In the genomic region with DNA sequence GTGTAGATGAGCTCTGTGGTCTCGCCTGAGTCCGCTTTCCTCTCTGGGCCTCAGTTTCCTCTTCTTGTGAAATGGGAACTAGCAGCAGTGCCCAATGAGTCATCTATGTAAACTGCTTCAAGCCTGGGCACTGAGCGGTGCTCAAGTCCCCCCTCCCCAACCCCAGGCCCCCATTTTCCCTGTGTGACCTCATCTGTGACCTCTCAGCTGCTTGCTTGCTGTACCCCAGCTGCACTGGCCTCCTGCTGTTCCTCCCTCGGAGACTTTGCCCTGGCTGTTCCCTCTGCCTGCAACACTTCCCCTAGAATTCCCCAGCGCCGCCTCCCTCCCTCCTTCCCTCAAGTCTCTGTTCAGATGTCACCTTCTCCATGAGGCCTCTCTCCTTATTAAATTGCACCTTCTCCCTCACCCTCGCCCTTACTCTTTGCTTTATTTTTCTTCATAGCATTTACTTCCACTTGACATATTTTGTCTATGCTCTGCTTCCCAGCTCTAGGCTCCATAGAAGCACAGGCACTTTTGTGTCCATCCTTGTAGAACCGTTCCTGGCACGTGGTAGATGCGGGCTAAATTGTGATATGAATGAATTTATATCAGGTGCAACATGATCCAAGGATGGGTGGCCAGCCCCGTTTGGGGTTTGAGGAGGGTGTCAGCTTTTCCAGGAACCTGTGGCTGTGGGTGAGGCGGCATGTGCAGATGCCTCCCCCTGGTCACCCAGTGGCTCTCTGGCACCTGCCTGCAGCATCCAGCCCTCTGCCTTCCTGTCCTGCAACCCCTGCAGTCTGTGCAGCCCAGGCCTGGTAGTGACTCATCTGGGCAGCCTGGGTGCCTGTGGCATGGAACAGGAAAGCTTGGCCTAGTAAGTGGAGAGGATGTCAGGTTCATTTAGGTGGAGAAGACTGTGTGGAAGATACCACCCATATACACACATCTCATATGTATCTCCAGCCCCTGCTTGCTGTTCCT, we compare ENCODE assay signal across 9 cellular contexts. TPM values are rescaled to one million over a fixed set of nuclear protein-coding genes. Genes with fewer than 3 reads are reported as not detected.
DNase-seq lines count a peak whose midpoint lies in the region; ATAC-seq and TF ChIP-seq lines count a peak whose summit lies in the region.
"Had no signal": no experiment of that assay in that cellular context is flagged by ENCODE, and none has a peak within 500 bp of the region (broad histone marks: within the 10 kb centered on the region; RNA-seq: fewer than 3 reads in every experiment).

No MANE protein-coding gene starts in this region.

- H3K27me3 Mint-ChIP-seq in activated B cell treated with CpG ODN at 0.5 μM for 24 hours, result no peaks in the 10 kb centered on the region
- H3K27me3 Mint-ChIP-seq in CD4-positive, alpha-beta T cell, result no peaks in the 10 kb centered on the region

- peaks cover 0 to 13% of the 10 kb centered on the region in 2 donors for H3K9me3 ChIP-seq in left lung
- peaks cover 10% of the 10 kb centered on the region for H3K9me3 ChIP-seq in CD4-positive, alpha-beta T cell (ENCODE audit: control insufficient read depth, low read length)

- H3K4me3 ChIP-seq in left lung, result peak overlapping the region in 1 of 2 donors; percentile 30

- DNase-seq in ACHN (peak; percentile 80), HT1080 (ENCODE audit: low read depth) (peak; percentile 86), activated B cell treated with CpG ODN at 0.5 μM for 24 hours (no peak), left lung (peak; percentile 46 to 80)
- DNase-seq in CD4-positive, alpha-beta T cell, result no peak
- DNase-seq: activated CD8-positive, alpha-beta memory T cell treated with anti-CD3 and anti-CD28 coated beads, Interleukin-2, amount 50 U/mL, for 48 hours had no signal

- H3K36me3 Mint-ChIP-seq in activated B cell treated with CpG ODN at 0.5 μM for 24 hours (ENCODE audit: low read depth), result peaks cover 26% of the 10 kb centered on the region
- peaks cover 47% of the 10 kb centered on the region for H3K36me3 Mint-ChIP-seq in CD4-positive, alpha-beta T cell (ENCODE audit: low read depth)

- H3K27me3 ChIP-seq in left lung, result no peaks in the 10 kb centered on the region
- H3K27me3 ChIP-seq in CD4-positive, alpha-beta T cell (ENCODE audit: control insufficient read depth, insufficient read depth, low read length), result no peaks in the 10 kb centered on the region

- POLR2A ChIA-PET in activated B cell treated with CpG ODN at 0.5 μM for 24 hours (lab: Charles Lee), result interaction anchor here (0.5 to 3.5 kb wide), 19 partner anchors 10 to 171 kb away, joined by 3 to 40 read pairs (median 6); a partner anchor contains a TSS
- POLR2A ChIA-PET in CD4-positive, alpha-beta T cell (lab: Charles Lee), result no interaction called here

- H3K4me3 Mint-ChIP-seq in activated B cell treated with CpG ODN at 0.5 μM for 24 hours, result peak overlapping the region; percentile 83
- no peak overlapping the region for H3K4me3 Mint-ChIP-seq in CD4-positive, alpha-beta T cell

- no peak for TF ChIP-seq POLR2A in GM18505 (IDR thresholded peaks at IDR 0.05; ENCODE audit: borderline replicate concordance, extremely low read depth, insufficient read depth, insufficient read length)

- ATAC-seq in activated B cell treated with CpG ODN at 0.5 μM for 24 hours (ENCODE audit: low read depth), result no peak
- ATAC-seq in left lung, result peak; percentile 29
- ATAC-seq in GM18505 (IDR thresholded peaks at IDR 0.05; ENCODE audit: unreplicated experiment), result no peak
- no peak for ATAC-seq in HG03139 (IDR thresholded peaks at IDR 0.05; ENCODE audit: unreplicated experiment)
- ATAC-seq in GM19463 (IDR thresholded peaks at IDR 0.05; ENCODE audit: unreplicated experiment), result no peak
- ATAC-seq in CD4-positive, alpha-beta T cell (ENCODE audit: poor library complexity), result no peak

- H3K27ac Mint-ChIP-seq in activated B cell treated with CpG ODN at 0.5 μM for 24 hours, result peak overlapping the region; percentile 92
- H3K27ac Mint-ChIP-seq in CD4-positive, alpha-beta T cell, result no peak overlapping the region

- peaks cover 11 to 43% of the 10 kb centered on the region in 2 donors for H3K4me1 ChIP-seq in left lung

- peaks cover 93% of the 10 kb centered on the region for H3K4me1 Mint-ChIP-seq in activated B cell treated with CpG ODN at 0.5 μM for 24 hours
- H3K4me1 Mint-ChIP-seq in CD4-positive, alpha-beta T cell (ENCODE audit: low read depth), result peaks cover 14% of the 10 kb centered on the region

- H3K9me3 Mint-ChIP-seq in activated B cell treated with CpG ODN at 0.5 μM for 24 hours, result peaks cover 3% of the 10 kb centered on the region
- H3K9me3 Mint-ChIP-seq in CD4-positive, alpha-beta T cell, result no peaks in the 10 kb centered on the region

- CTCF ChIA-PET in activated B cell treated with CpG ODN at 0.5 μM for 24 hours (lab: Charles Lee), result interaction anchor here (0.8 to 2.9 kb wide), 11 partner anchors 9 to 116 kb away, joined by 3 to 11 read pairs (median 4); a partner anchor contains a TSS
- CTCF ChIA-PET in CD4-positive, alpha-beta T cell (lab: Charles Lee), result interaction anchor here (0.6 kb wide), 1 partner anchor 324 kb away, joined by 3 read pairs; no protein-coding TSS in a partner anchor

- peak overlapping the region; percentile 64 to 73 for H3K27ac ChIP-seq in left lung
- no peak overlapping the region for H3K27ac ChIP-seq in CD4-positive, alpha-beta T cell (ENCODE audit: low read depth, low read length)

- no peak for TF ChIP-seq CTCF in activated B cell treated with CpG ODN at 0.5 μM for 24 hours (IDR thresholded peaks at IDR 0.05)
- TF ChIP-seq CTCF in left lung (IDR thresholded peaks at IDR 0.05), result no peak
- TF ChIP-seq CTCF in CD4-positive, alpha-beta T cell (IDR thresholded peaks at IDR 0.05), result no peak

- in situ Hi-C loops in ACHN (cut with HindIII; ENCODE audit: low pct_ligation_motif_present, low pct_unique_long_range_greater_than_20kb, low sequenced_read_pairs), result no loop called here

- intact Hi-C loops in activated B cell treated with CpG ODN at 0.5 μM for 24 hours (cut with micrococcal nuclease), result loop anchor here (2.0 kb wide), 1 partner anchor 18 kb away; no protein-coding TSS in a partner anchor
- intact Hi-C loops in left lung (cut with DNase I), result no loop called here
- intact Hi-C loops in CD4-positive, alpha-beta T cell (cut with DNase I, micrococcal nuclease), result no loop called here

- no peaks in the 10 kb centered on the region for H3K36me3 ChIP-seq in left lung

RNA-seq across cellular contexts. Expression of a gene that starts 26.3 kb away (rescaled TPM):
- 30.2 and 31.2 TPM in 2 replicates for total RNA-seq in HT1080 (2014; rRNA removed; shearing (Covaris generic))
- polyA plus RNA-seq in HT1080 (2015; cell fraction: cytosol; rRNA removed), result 36.3 and 46.6 TPM in 2 replicates
- 65.1 and 71.8 TPM in 2 replicates for polyA plus RNA-seq in HT1080 (2015; cell fraction: nucleus; rRNA removed)
- total RNA-seq in activated B cell treated with CpG ODN at 0.5 μM for 24 hours (120 and 145 TPM in 2 replicates), left lung (10 to 100 TPM; 37.2 to 59.0 TPM)
- 10 to 100 TPM; 15.5 to 17.7 TPM for total RNA-seq in CD4-positive, alpha-beta T cell

RNA-seq across cellular contexts. Expression of a gene that starts 26.9 kb away (rescaled TPM):
- not detected in 2 replicates for total RNA-seq in HT1080 (2014; rRNA removed; shearing (Covaris generic))
- polyA plus RNA-seq in HT1080 (2015; cell fraction: cytosol; rRNA removed), result not detected in 2 replicates
- not detected in 2 replicates for polyA plus RNA-seq in HT1080 (2015; cell fraction: nucleus; rRNA removed)
- not detected in 2 replicates for total RNA-seq in activated B cell treated with CpG ODN at 0.5 μM for 24 hours
- not detected for total RNA-seq in left lung
- total RNA-seq in CD4-positive, alpha-beta T cell, result not detected

Comparison
In these comparisons a context has a peak if more than half of its experiments do, and no peak if none do; other contexts are left out.
1. DNase-seq: peak in ACHN (single experiment), HT1080 (single experiment) and left lung (2 of 2); none in activated B cell treated with CpG ODN at 0.5 μM for 24 hours (single experiment) and CD4-positive, alpha-beta T cell (0 of 10).